In the genomic region with DNA sequence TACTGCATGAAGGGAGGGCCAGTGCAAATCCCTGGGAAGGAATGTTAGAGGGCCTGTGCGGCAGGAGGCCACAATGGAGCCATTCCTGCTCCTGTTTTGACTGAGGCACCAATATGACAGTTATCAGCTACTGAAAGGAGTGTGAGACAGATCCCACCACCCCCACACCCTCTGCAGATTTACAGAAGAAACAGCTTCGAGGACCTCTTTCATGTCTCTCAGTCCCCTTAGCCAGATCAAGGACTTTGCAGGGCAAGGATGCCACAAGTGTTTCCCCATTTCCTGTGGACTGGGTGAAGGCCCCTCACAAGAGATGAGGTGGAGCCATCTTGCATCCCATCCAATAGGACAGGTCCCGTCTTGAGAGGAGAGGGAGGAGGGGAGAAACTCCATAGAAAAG, we compare ENCODE assay signal across 24 cellular contexts. TPM values are rescaled to one million over a fixed set of nuclear protein-coding genes. Genes with fewer than 3 reads are reported as not detected.
DNase-seq lines count a peak whose midpoint lies in the region; ATAC-seq lines count a peak whose summit lies in the region.
"Had no signal": no experiment of that assay in that cellular context is flagged by ENCODE, and none has a peak within 500 bp of the region (broad histone marks: within the 10 kb centered on the region; RNA-seq: fewer than 3 reads in every experiment).

No MANE protein-coding gene starts in this region.

- peak; percentile 26 for DNase-seq in stimulated activated CD4-positive, alpha-beta T cell treated with anti-CD3 and anti-CD28 coated beads, Interleukin-15, amount 100 ng/mL, for 24 hours
- no peak for DNase-seq in stimulated activated CD4-positive, alpha-beta T cell treated with anti-CD3 and anti-CD28 coated beads, Interleukin-2, amount 100 ng/mL, for 48 hours
- no peak for DNase-seq in T-helper 2 cell treated with Interferon-gamma antibody and Interleukin-4, amounts not matched to agents 5 μg/mL and 100 μg/mL, for 36 hours (ENCODE audit: low spot score)
- DNase-seq in activated naive CD8-positive, alpha-beta T cell treated with anti-CD3 and anti-CD28 coated beads for 36 hours: no peak
- no peak for DNase-seq in stimulated activated naive CD4-positive, alpha-beta T cell treated with Interleukin-2 at 50 U/mL for 16 hours (lab: John Stamatoyannopoulos, UW)
- DNase-seq: activated effector memory CD4-positive, alpha-beta T cell treated with Interleukin-2 at 50 U/mL for 16 hours; amniotic stem cell; CD4-positive, alpha-beta T cell; DMS 273 treated with DMSO at 0.1 percent for 48 hours; effector CD8-positive, alpha-beta T cell; erythroblast; foreskin fibroblast; left colon; naive B cell; NCI-H1092; NCI-H2029; NCI-H69; stimulated activated CD4-positive, alpha-beta T cell treated with anti-CD3 and anti-CD28 coated beads, Interleukin-2, amount 100 ng/mL, for 24 hours; stimulated activated naive CD8-positive, alpha-beta T cell treated with anti-CD3 and anti-CD28 coated beads, Interleukin-15, Interleukin-2, amounts not matched to agents 100 U/mL and 50 U/mL, for 24 hours; tibial artery had no signal

- ATAC-seq in HG02970 (IDR thresholded peaks at IDR 0.05; ENCODE audit: low FRiP score, unreplicated experiment) (no peak), GM21723 (IDR thresholded peaks at IDR 0.05; ENCODE audit: unreplicated experiment) (no peak)
- ATAC-seq: HCT116, left colon had no signal

- H3K27me3 Mint-ChIP-seq in T-helper 2 cell treated with Interferon-gamma antibody and Interleukin-4, amounts not matched to agents 5 μg/mL and 100 μg/mL, for 36 hours (ENCODE audit: low read depth): no peaks in the 10 kb centered on the region
- H3K27me3 Mint-ChIP-seq in activated naive CD8-positive, alpha-beta T cell treated with anti-CD3 and anti-CD28 coated beads for 36 hours: no peaks in the 10 kb centered on the region
- H3K27me3 Mint-ChIP-seq: CD4-positive, alpha-beta T cell; memory B cell; naive B cell had no signal

- H3K4me1 Mint-ChIP-seq in T-helper 2 cell treated with Interferon-gamma antibody and Interleukin-4, amounts not matched to agents 5 μg/mL and 100 μg/mL, for 36 hours (ENCODE audit: low read depth): peaks cover 61% of the 10 kb centered on the region
- peaks cover 44% of the 10 kb centered on the region for H3K4me1 Mint-ChIP-seq in activated naive CD8-positive, alpha-beta T cell treated with anti-CD3 and anti-CD28 coated beads for 36 hours

- peak overlapping the region; percentile 93 for H3K27ac Mint-ChIP-seq in T-helper 2 cell treated with Interferon-gamma antibody and Interleukin-4, amounts not matched to agents 5 μg/mL and 100 μg/mL, for 36 hours
- peak overlapping the region; percentile 27 for H3K27ac Mint-ChIP-seq in activated naive CD8-positive, alpha-beta T cell treated with anti-CD3 and anti-CD28 coated beads for 36 hours
- H3K27ac Mint-ChIP-seq: memory B cell had no signal

- no peaks in the 10 kb centered on the region for H3K36me3 Mint-ChIP-seq in T-helper 2 cell treated with Interferon-gamma antibody and Interleukin-4, amounts not matched to agents 5 μg/mL and 100 μg/mL, for 36 hours (ENCODE audit: low read depth)
- no peaks in the 10 kb centered on the region for H3K36me3 Mint-ChIP-seq in activated naive CD8-positive, alpha-beta T cell treated with anti-CD3 and anti-CD28 coated beads for 36 hours
- H3K36me3 Mint-ChIP-seq: memory B cell, naive B cell had no signal

- H3K4me3 Mint-ChIP-seq in T-helper 2 cell treated with Interferon-gamma antibody and Interleukin-4, amounts not matched to agents 5 μg/mL and 100 μg/mL, for 36 hours: no peak overlapping the region
- no peak overlapping the region for H3K4me3 Mint-ChIP-seq in activated naive CD8-positive, alpha-beta T cell treated with anti-CD3 and anti-CD28 coated beads for 36 hours
- H3K4me3 Mint-ChIP-seq: CD4-positive, alpha-beta T cell; memory B cell; naive B cell had no signal

- no peaks in the 10 kb centered on the region for H3K9me3 Mint-ChIP-seq in T-helper 2 cell treated with Interferon-gamma antibody and Interleukin-4, amounts not matched to agents 5 μg/mL and 100 μg/mL, for 36 hours
- peaks cover 1% of the 10 kb centered on the region for H3K9me3 Mint-ChIP-seq in activated naive CD8-positive, alpha-beta T cell treated with anti-CD3 and anti-CD28 coated beads for 36 hours
- H3K9me3 Mint-ChIP-seq: CD4-positive, alpha-beta T cell; memory B cell; naive B cell had no signal

RNA-seq across cellular contexts. Expression of a gene that starts 48.5 kb away (rescaled TPM):
- 10 to 100 TPM; 42.7 to 46.6 TPM for total RNA-seq in activated naive CD8-positive, alpha-beta T cell treated with anti-CD3 and anti-CD28 coated beads for 36 hours
